21 cellular contexts compared by ENCODE assay signal in genomic region chr5:600551-601541, GRCh38. TPM values are rescaled to one million over a fixed set of nuclear protein-coding genes. Genes with fewer than 3 reads are reported as not detected.
A peak's percentile ranks its signal among the peaks of the same experiment; 100 is the strongest.
DNase-seq lines count a peak whose midpoint lies in the region; ATAC-seq and TF ChIP-seq lines count a peak whose summit lies in the region.
"Had no signal": no experiment of that assay in that cellular context is flagged by ENCODE, and none has a peak within 500 bp of the region (broad histone marks: within the 10 kb centered on the region; RNA-seq: fewer than 3 reads in every experiment).

No MANE protein-coding gene starts in this region.

- intact Hi-C loops in left lung (cut with DNase I) = no loop called here

- H3K36me3 ChIP-seq in left lung = no peaks in the 10 kb centered on the region
- no peaks in the 10 kb centered on the region for H3K36me3 ChIP-seq in brain microvascular endothelial cell (replicated peaks)
- H3K36me3 ChIP-seq: neutrophil, thoracic aorta had no signal

- peaks cover 0 to 89% of the 10 kb centered on the region in 2 donors for H3K27me3 ChIP-seq in left lung
- peaks cover 9% of the 10 kb centered on the region for H3K27me3 ChIP-seq in brain microvascular endothelial cell (replicated peaks)

- DNase-seq in DMS53 treated with DMSO at 0.1 percent for 48 hours (lab: John Stamatoyannopoulos, UW; ENCODE audit: unreplicated experiment) (peak; percentile 66), NCI-H526 treated with DMSO at 0.1 percent for 48 hours (lab: John Stamatoyannopoulos, UW) (peak; percentile 26), left lung (peak; percentile 27 to 69), brain microvascular endothelial cell (no peak), iPS-NIHi11 (ENCODE audit: low spot score) (no peak)
- DNase-seq: activated CD4-positive, alpha-beta memory T cell treated with anti-CD3 and anti-CD28 coated beads for 36 hours; activated naive CD8-positive, alpha-beta T cell treated with anti-CD3 and anti-CD28 coated beads, Interleukin-2, amount 50 U/mL, for 24 hours; activated T-cell treated with anti-CD3 and anti-CD28 coated beads, Interleukin-2, amount 50 U/mL, for 72 hours; effector CD4-positive, alpha-beta T cell; kidney; NCI-H2029 treated with DMSO at 0.1 percent for 48 hours; stimulated activated CD4-positive, alpha-beta T cell treated with anti-CD3 and anti-CD28 coated beads, Interleukin-4, amount 100 ng/mL, for 1 hour; T-cell had no signal

- TF ChIP-seq CTCF in C4-2B (conservative IDR thresholded peaks at IDR 0.05) (no peak), left lung (IDR thresholded peaks at IDR 0.05) (no peak), brain microvascular endothelial cell (IDR thresholded peaks at IDR 0.05; ENCODE audit: low read depth, low read length, missing control alignments) (no peak)

- H3K27ac ChIP-seq in C4-2B = peak overlapping the region; percentile 41
- no peak overlapping the region for H3K27ac ChIP-seq in left lung
- H3K27ac ChIP-seq in brain microvascular endothelial cell = no peak overlapping the region
- H3K27ac ChIP-seq: neutrophil, thoracic aorta had no signal

- ATAC-seq in left lung (no peak), HG03354 (IDR thresholded peaks at IDR 0.05; ENCODE audit: poor library complexity, severe bottlenecking, unreplicated experiment) (no peak), GM21423 (IDR thresholded peaks at IDR 0.05; ENCODE audit: unreplicated experiment) (no peak)
- ATAC-seq: activated naive CD8-positive, alpha-beta T cell treated with anti-CD3 and anti-CD28 coated beads, Interleukin-2, amount 50 U/mL, for 24 hours; activated T-cell treated with anti-CD3 and anti-CD28 coated beads, Interleukin-2, amount 50 U/mL, for 72 hours; right cardiac atrium; Right ventricle myocardium inferior; T-cell had no signal

- H3K4me3 ChIP-seq in left lung (no peak overlapping the region), brain microvascular endothelial cell (ENCODE audit: low read depth, low read length) (no peak overlapping the region)
- H3K4me3 ChIP-seq: thoracic aorta had no signal

- in situ Hi-C loops in brain microvascular endothelial cell (cut with HindIII; ENCODE audit: low pct_ligation_motif_present, low sequenced_read_pairs) = no loop called here

- no peaks in the 10 kb centered on the region for H3K4me1 ChIP-seq in left lung
- H3K4me1 ChIP-seq: Caco-2 had no signal

- H3K9me3 ChIP-seq in left lung = no peaks in the 10 kb centered on the region
- H3K9me3 ChIP-seq: Caco-2, neutrophil, thoracic aorta had no signal

RNA-seq across cellular contexts. Expression of gene CEP72, which starts 11.3 kb away (rescaled TPM):
- total RNA-seq in left lung = 10 to 100 TPM in 1 of 2 donors, 1 to 10 TPM in 1; 5.5 to 13.1 TPM

Comparison
In these comparisons a context has a peak if more than half of its experiments do, and no peak if none do; other contexts are left out.
1. DNase-seq: peak in DMS53 treated with DMSO at 0.1 percent for 48 hours (single experiment), NCI-H526 treated with DMSO at 0.1 percent for 48 hours (single experiment) and left lung (2 of 2); none in brain microvascular endothelial cell (single experiment) and iPS-NIHi11 (single experiment).